In the genomic region with DNA sequence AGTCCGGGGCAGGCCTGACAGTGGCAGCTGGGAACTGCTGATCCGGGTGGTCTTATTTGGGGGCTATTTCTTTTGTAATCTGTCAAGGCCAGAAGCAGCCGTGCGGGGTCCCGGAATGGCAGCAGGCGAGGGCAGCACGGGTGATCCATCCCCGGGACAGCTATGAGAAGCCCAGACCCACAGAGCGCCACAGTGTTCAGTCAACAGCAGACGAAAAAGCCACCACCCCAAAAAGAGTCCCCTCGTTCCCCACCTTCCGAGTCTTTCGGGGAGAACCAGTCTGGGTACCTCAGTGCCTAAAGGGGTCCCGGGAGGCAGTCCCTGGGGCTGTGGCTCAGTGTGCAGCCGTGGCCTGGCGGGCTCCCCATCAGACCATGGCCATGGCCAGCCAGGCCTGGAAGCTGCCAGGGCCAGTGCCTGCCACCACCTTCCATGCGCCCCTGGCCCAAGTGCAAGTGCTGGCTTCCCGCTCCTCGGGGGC, we compare ENCODE assay signal across 23 cellular contexts.
"Had no signal": no experiment of that assay in that cellular context is flagged by ENCODE, and none has a peak within 500 bp of the region (broad histone marks: within the 10 kb centered on the region; RNA-seq: fewer than 3 reads in every experiment).

No MANE protein-coding gene starts in this region.

- DNase-seq: activated CD4-positive, alpha-beta T cell treated with anti-CD3 and anti-CD28 coated beads for 1 hour; activated CD4-positive, alpha-beta T cell treated with anti-CD3 and anti-CD28 coated beads, Interleukin-2, amount 50 U/mL, for 1 hour; activated CD8-positive, alpha-beta T cell treated with anti-CD3 and anti-CD28 coated beads, Interleukin-2, amount 10 ng/mL, durations not matched to agents 7 days and 5 days; colonic mucosa; dorsolateral prefrontal cortex; effector memory CD8-positive, alpha-beta T cell; foreskin melanocyte; kidney glomerular epithelial cell; right lobe of liver; stimulated activated CD4-positive, alpha-beta T cell treated with anti-CD3 and anti-CD28 coated beads, Interleukin-2, amount 100 ng/mL, for 48 hours; stimulated activated CD8-positive, alpha-beta memory T cell treated with anti-CD3 and anti-CD28 coated beads, Interleukin-4, amount 100 ng/mL, for 48 hours; stimulated activated naive B cell treated with anti-CD40 and anti-IgM and Interleukin-4, amounts not matched to agents 10 μg/mL and 1 μg/mL and 100 μg/mL, for 72 hours; T-cell had no signal

- H3K27me3 ChIP-seq: adrenal gland, pancreas, right lobe of liver had no signal

- H3K9me3 ChIP-seq: adrenal gland, colonic mucosa, neutrophil, pancreas, right lobe of liver, thoracic aorta had no signal

- H3K27ac ChIP-seq: adrenal gland, colonic mucosa, dorsolateral prefrontal cortex, neutrophil, pancreas, right lobe of liver, thoracic aorta had no signal

- H3K36me3 ChIP-seq: adrenal gland, colonic mucosa, neutrophil, pancreas, right lobe of liver, thoracic aorta had no signal

- FAIRE-seq: astrocyte, endothelial cell of umbilical vein, pancreas, TTC549 had no signal

- H3K4me1 ChIP-seq: colonic mucosa had no signal

- H3K4me3 ChIP-seq: adrenal gland, colonic mucosa, dorsolateral prefrontal cortex, pancreas, right lobe of liver, smooth muscle cell, thoracic aorta had no signal

- ATAC-seq: activated CD8-positive, alpha-beta T cell treated with anti-CD3 and anti-CD28 coated beads, Interleukin-2, amount 10 ng/mL, durations not matched to agents 7 days and 5 days; effector memory CD8-positive, alpha-beta T cell; esophagus mucosa; left ventricle myocardium superior; stimulated activated naive B cell treated with anti-CD40 and anti-IgM and Interleukin-4, amounts not matched to agents 10 μg/mL and 1 μg/mL and 100 μg/mL, for 72 hours; T-cell had no signal

- H3K4me2 ChIP-seq: smooth muscle cell had no signal
